ENCODE assay signal across 8 cellular contexts in genomic region chr2:264493-265468, GRCh38. TPM values are rescaled to one million over a fixed set of nuclear protein-coding genes. Genes with fewer than 3 reads are reported as not detected.
DNase-seq lines count a peak whose midpoint lies in the region; ATAC-seq and TF ChIP-seq lines count a peak whose summit lies in the region.

Gene ACP1, plus strand, starts transcription at chr2:264947. Its CDS starts 18 bp downstream, at chr2:264965.

- H3K4me3 Mint-ChIP-seq in naive thymus-derived CD4-positive, alpha-beta T cell: peak within 1 kb of the TSS; percentile 81 to 98 (median 94)
- peak within 1 kb of the TSS; percentile 94 for H3K4me3 Mint-ChIP-seq in stimulated activated memory B cell treated with anti-CD40 and anti-IgM and Interleukin-4, amounts not matched to agents 10 μg/mL and 1 μg/mL and 100 μg/mL, for 72 hours

- peak; percentile 97 for DNase-seq in ELF-1 (ENCODE audit: low read depth, low spot score)
- peak; percentile 88 for DNase-seq in H4 (ENCODE audit: low spot score)
- peak; percentile 90 for DNase-seq in LNCaP clone FGC (ENCODE audit: low read depth)
- peak; percentile 98 for DNase-seq in RPMI8226
- peak; percentile 88 to 94 for DNase-seq in activated T-helper 1 cell treated with anti-CD3 and anti-CD28 coated beads, Interleukin-2, amount 50 U/mL, for 16 hours (ENCODE audit: low read depth in 1 of 2, low spot score in 1 of 2)
- peak; percentile 86 to 93 for DNase-seq in fibroblast of lung (ENCODE audit: low read depth in 2 of 2)
- peak; percentile 93 to 99 (median 96) for DNase-seq in naive thymus-derived CD4-positive, alpha-beta T cell

- peak within 1 kb of the TSS; percentile 93 for H3K27ac ChIP-seq in fibroblast of lung (ENCODE audit: insufficient read depth, low read length)
- peak within 1 kb of the TSS; percentile 87 for H3K27ac ChIP-seq in naive thymus-derived CD4-positive, alpha-beta T cell (ENCODE audit: low read depth, low read length)

- TF ChIP-seq CTCF in LNCaP clone FGC (IDR thresholded peaks at IDR 0.05; ENCODE audit: control insufficient read depth, extremely low read depth, insufficient read depth): no peak
- no peak for TF ChIP-seq CTCF in fibroblast of lung (conservative IDR thresholded peaks at IDR 0.05 in 1 of 2, IDR thresholded peaks at IDR 0.05 in 1 of 2; ENCODE audit: low read depth in 1 of 2, low read length in 2 of 2)

- H3K4me3 ChIP-seq in LNCaP clone FGC (ENCODE audit: low read depth, low read length) (peak within 1 kb of the TSS; percentile 96), fibroblast of lung (replicated peaks in 1 of 4; ENCODE audit: control extremely low read depth in 1 of 4, insufficient read depth in 1 of 4, low read depth in 3 of 4, low read length in 4 of 4) (peak within 1 kb of the TSS; percentile 84 to 94 (median 91))
- peak within 1 kb of the TSS; percentile 90 for H3K4me3 ChIP-seq in naive thymus-derived CD4-positive, alpha-beta T cell (ENCODE audit: low read length)

- intact Hi-C loops in naive thymus-derived CD4-positive, alpha-beta T cell (cut with micrococcal nuclease): loop anchor here (1.0 to 5.0 kb wide), 10 partner anchors 11 to 413 kb away; partner anchors contain the start of gene TMEM18 (in 2 of the 2)

- H3K79me2 ChIP-seq in fibroblast of lung (ENCODE audit: control insufficient read depth, insufficient read depth, low read length): peaks cover 50% of the 10 kb centered on the region

- peak; percentile 89 for ATAC-seq in naive thymus-derived CD4-positive, alpha-beta T cell
- ATAC-seq in stimulated activated memory B cell treated with anti-CD40 and anti-IgM and Interleukin-4, amounts not matched to agents 10 μg/mL and 1 μg/mL and 100 μg/mL, for 72 hours: peak; percentile 93

- no peaks in the 10 kb centered on the region for H3K27me3 Mint-ChIP-seq in naive thymus-derived CD4-positive, alpha-beta T cell
- H3K27me3 Mint-ChIP-seq in stimulated activated memory B cell treated with anti-CD40 and anti-IgM and Interleukin-4, amounts not matched to agents 10 μg/mL and 1 μg/mL and 100 μg/mL, for 72 hours: no peaks in the 10 kb centered on the region

- peaks cover 9% of the 10 kb centered on the region for H3K4me1 ChIP-seq in fibroblast of lung (ENCODE audit: control insufficient read depth, extremely low read depth, insufficient read depth, low read length)
- H3K4me1 ChIP-seq in naive thymus-derived CD4-positive, alpha-beta T cell (ENCODE audit: control insufficient read depth in 2 of 2, insufficient read depth in 2 of 2, low read length in 2 of 2): peaks cover 21 to 26% of the 10 kb centered on the region in 2 donors

- POLR2A ChIA-PET in naive thymus-derived CD4-positive, alpha-beta T cell (lab: Charles Lee): interaction anchor here (2.1 kb wide), 1 partner anchor 89 kb away, joined by 12 read pairs; no protein-coding TSS in a partner anchor

- peaks cover 0 to under 1% (median 0%) of the 10 kb centered on the region in 11 donors for H3K9me3 Mint-ChIP-seq in naive thymus-derived CD4-positive, alpha-beta T cell
- H3K9me3 Mint-ChIP-seq in stimulated activated memory B cell treated with anti-CD40 and anti-IgM and Interleukin-4, amounts not matched to agents 10 μg/mL and 1 μg/mL and 100 μg/mL, for 72 hours: no peaks in the 10 kb centered on the region

- H3K9me3 ChIP-seq in fibroblast of lung (ENCODE audit: control insufficient read depth, insufficient read depth, low read depth, low read length): no peaks in the 10 kb centered on the region
- no peaks in the 10 kb centered on the region for H3K9me3 ChIP-seq in naive thymus-derived CD4-positive, alpha-beta T cell (ENCODE audit: control insufficient read depth in 2 of 3, low read length in 3 of 3)

- H3K36me3 ChIP-seq in fibroblast of lung (ENCODE audit: control insufficient read depth, insufficient read depth, low read length): no peaks in the 10 kb centered on the region
- no peaks in the 10 kb centered on the region for H3K36me3 ChIP-seq in naive thymus-derived CD4-positive, alpha-beta T cell (ENCODE audit: control insufficient read depth in 2 of 3, insufficient read depth in 3 of 3, low read length in 3 of 3)

- peaks cover 23 to 79% (median 53%) of the 10 kb centered on the region in 7 donors for H3K4me1 Mint-ChIP-seq in naive thymus-derived CD4-positive, alpha-beta T cell
- H3K4me1 Mint-ChIP-seq in stimulated activated memory B cell treated with anti-CD40 and anti-IgM and Interleukin-4, amounts not matched to agents 10 μg/mL and 1 μg/mL and 100 μg/mL, for 72 hours: peaks cover 30% of the 10 kb centered on the region

- no peaks in the 10 kb centered on the region for H3K27me3 ChIP-seq in fibroblast of lung (ENCODE audit: control insufficient read depth, insufficient read depth, low read length)
- H3K27me3 ChIP-seq in naive thymus-derived CD4-positive, alpha-beta T cell (ENCODE audit: control insufficient read depth in 2 of 2, insufficient read depth in 2 of 2, low read length in 2 of 2): no peaks in the 10 kb centered on the region

- no peaks in the 10 kb centered on the region for H4K20me1 ChIP-seq in fibroblast of lung (ENCODE audit: control insufficient read depth, extremely low read depth, insufficient read depth, low read length)

- peak within 1 kb of the TSS; percentile 84 to 98 (median 96) for H3K27ac Mint-ChIP-seq in naive thymus-derived CD4-positive, alpha-beta T cell
- H3K27ac Mint-ChIP-seq in stimulated activated memory B cell treated with anti-CD40 and anti-IgM and Interleukin-4, amounts not matched to agents 10 μg/mL and 1 μg/mL and 100 μg/mL, for 72 hours: peak within 1 kb of the TSS; percentile 95

- peak within 1 kb of the TSS; percentile 96 for H2AFZ ChIP-seq in fibroblast of lung (ENCODE audit: low read length)

- H3K4me2 ChIP-seq in fibroblast of lung (ENCODE audit: extremely low read depth, insufficient read depth, low read length): peak within 1 kb of the TSS; percentile 93

- peak within 1 kb of the TSS; percentile 90 for H3K9ac ChIP-seq in fibroblast of lung (ENCODE audit: insufficient read depth, low read length)

- CTCF ChIA-PET in naive thymus-derived CD4-positive, alpha-beta T cell (lab: Charles Lee): no interaction called here

- H3K36me3 Mint-ChIP-seq in naive thymus-derived CD4-positive, alpha-beta T cell: peaks cover 4 to 22% (median 8%) of the 10 kb centered on the region in 5 donors
- peaks cover 22% of the 10 kb centered on the region for H3K36me3 Mint-ChIP-seq in stimulated activated memory B cell treated with anti-CD40 and anti-IgM and Interleukin-4, amounts not matched to agents 10 μg/mL and 1 μg/mL and 100 μg/mL, for 72 hours

RNA-seq across cellular contexts. Expression of gene ACP1, which starts in this region (rescaled TPM):
- 88.4 and 95.8 TPM in 2 replicates for total RNA-seq in H4 (2014; rRNA removed; shearing (Covaris generic))
- 86.9 and 89.9 TPM in 2 replicates for total RNA-seq in fibroblast of lung
- polyA plus RNA-seq in fibroblast of lung: 120 and 124 TPM in 2 replicates
- 93.3 and 99.1 TPM in 2 replicates for polyA plus RNA-seq in fibroblast of lung (2012)
- polyA minus RNA-seq in fibroblast of lung (ENCODE audit: low replicate concordance): 38.3 and 41.1 TPM in 2 replicates
- total RNA-seq in naive thymus-derived CD4-positive, alpha-beta T cell: 10 to 100 TPM; 61.1 to 92.7 (median 86.1) TPM
- polyA plus RNA-seq in naive thymus-derived CD4-positive, alpha-beta T cell: 100 to 1,000 TPM; 153 to 199 TPM

Comparison
In these comparisons a context has a peak if more than half of its experiments do, and no peak if none do; other contexts are left out.
1. Peak in every context shown above with its lines: DNase-seq, ATAC-seq, H3K4me3 ChIP-seq and H3K27ac ChIP-seq.